In the genomic region with DNA sequence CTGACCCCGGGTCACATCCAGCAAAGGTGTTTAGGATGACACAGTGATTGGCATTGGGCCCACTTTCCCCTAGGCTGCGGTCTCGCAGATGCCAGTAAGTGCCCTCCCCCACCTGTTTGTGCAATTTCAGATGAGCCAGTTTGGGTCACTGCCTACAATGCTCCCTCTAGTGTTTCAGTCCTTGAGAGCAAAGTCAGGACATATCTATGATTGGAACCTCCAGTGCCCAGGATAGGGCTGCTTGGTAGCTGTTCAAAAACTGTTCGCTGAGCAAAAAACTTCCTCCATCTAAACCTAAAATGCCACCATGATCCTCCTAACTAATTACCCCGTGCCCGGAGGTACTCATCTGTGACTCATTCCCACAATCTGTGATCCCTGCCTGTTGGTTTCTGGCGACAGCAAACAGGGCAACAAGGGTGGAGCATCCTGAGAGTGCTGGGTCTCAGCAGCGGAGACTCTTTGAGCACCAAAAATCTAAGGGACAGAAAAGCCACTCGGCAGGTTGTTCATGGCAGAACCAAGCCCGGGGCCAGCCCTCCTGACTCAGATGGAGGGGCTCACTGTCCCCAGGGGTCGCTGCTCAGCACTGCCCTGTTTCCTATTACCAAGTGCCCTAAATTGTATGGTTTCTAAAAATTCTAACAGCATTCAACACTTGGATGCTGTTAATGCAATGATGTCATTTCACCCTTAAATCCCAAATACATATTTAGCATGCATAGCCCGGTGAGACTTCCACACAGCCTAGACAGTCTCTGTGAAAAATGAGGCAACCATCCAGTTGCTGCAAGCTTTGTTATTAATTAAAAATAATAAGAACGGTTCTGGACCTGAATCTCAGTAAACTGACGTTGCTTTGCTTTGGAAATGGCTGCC, we compare ENCODE assay signal across 9 cellular contexts. TPM values are rescaled to one million over a fixed set of nuclear protein-coding genes. Genes with fewer than 3 reads are reported as not detected.
DNase-seq lines count a peak whose midpoint lies in the region; ATAC-seq and TF ChIP-seq lines count a peak whose summit lies in the region.
"Had no signal": no experiment of that assay in that cellular context is flagged by ENCODE, and none has a peak within 500 bp of the region (broad histone marks: within the 10 kb centered on the region; RNA-seq: fewer than 3 reads in every experiment).

No MANE protein-coding gene starts in this region.

- no peak for ATAC-seq in HG03097 (IDR thresholded peaks at IDR 0.05; ENCODE audit: low FRiP score, unreplicated experiment)
- no peak for ATAC-seq in natural killer cell treated with Interleukin-12 subunit alpha and Interleukin-12 subunit beta and Interleukin-15 and Interleukin-18, amount 100 ng/mL, for 72 hours

- DNase-seq in NCI-H82 (lab: John Stamatoyannopoulos, UW) (peak; percentile 63), NCI-H82 treated with DMSO at 0.1 percent for 48 hours (lab: John Stamatoyannopoulos, UW; ENCODE audit: unreplicated experiment) (no peak), NCI-H1092 treated with DMSO at 0.1 percent for 48 hours (lab: John Stamatoyannopoulos, UW) (peak; percentile 43), right atrium auricular region (ENCODE audit: low spot score) (peak; percentile 50)
- DNase-seq in natural killer cell treated with Interleukin-12 subunit alpha and Interleukin-12 subunit beta and Interleukin-15 and Interleukin-18, amount 100 ng/mL, for 72 hours (ENCODE audit: low spot score): no peak

- no peak overlapping the region for H3K27ac Mint-ChIP-seq in natural killer cell treated with Interleukin-12 subunit alpha and Interleukin-12 subunit beta and Interleukin-15 and Interleukin-18, amount 100 ng/mL, for 72 hours
- H3K27ac Mint-ChIP-seq: naive thymus-derived CD4-positive, alpha-beta T cell had no signal

- no peaks in the 10 kb centered on the region for H3K9me3 ChIP-seq in right atrium auricular region
- H3K9me3 ChIP-seq in stomach smooth muscle (ENCODE audit: control insufficient read depth in 2 of 2, low read length in 2 of 2): no peaks in the 10 kb centered on the region

- H3K4me1 ChIP-seq in right atrium auricular region: peaks cover 0 to 20% of the 10 kb centered on the region in 2 donors
- peaks cover 18% of the 10 kb centered on the region for H3K4me1 ChIP-seq in stomach smooth muscle (ENCODE audit: control insufficient read depth, insufficient read depth, low read length)

- H3K4me3 Mint-ChIP-seq in natural killer cell treated with Interleukin-12 subunit alpha and Interleukin-12 subunit beta and Interleukin-15 and Interleukin-18, amount 100 ng/mL, for 72 hours: no peak overlapping the region
- H3K4me3 Mint-ChIP-seq: naive thymus-derived CD4-positive, alpha-beta T cell had no signal

- H3K36me3 Mint-ChIP-seq in natural killer cell treated with Interleukin-12 subunit alpha and Interleukin-12 subunit beta and Interleukin-15 and Interleukin-18, amount 100 ng/mL, for 72 hours: no peaks in the 10 kb centered on the region

- H3K9me3 Mint-ChIP-seq in natural killer cell treated with Interleukin-12 subunit alpha and Interleukin-12 subunit beta and Interleukin-15 and Interleukin-18, amount 100 ng/mL, for 72 hours: no peaks in the 10 kb centered on the region

- H3K27me3 Mint-ChIP-seq in natural killer cell treated with Interleukin-12 subunit alpha and Interleukin-12 subunit beta and Interleukin-15 and Interleukin-18, amount 100 ng/mL, for 72 hours: peaks cover 53 to 77% of the 10 kb centered on the region in 2 donors

- no peaks in the 10 kb centered on the region for H3K36me3 ChIP-seq in right atrium auricular region
- no peaks in the 10 kb centered on the region for H3K36me3 ChIP-seq in stomach smooth muscle (ENCODE audit: control insufficient read depth in 2 of 2, insufficient read depth in 2 of 2, low read length in 2 of 2)

- peaks cover 2 to 5% of the 10 kb centered on the region in 2 donors for H3K4me1 Mint-ChIP-seq in natural killer cell treated with Interleukin-12 subunit alpha and Interleukin-12 subunit beta and Interleukin-15 and Interleukin-18, amount 100 ng/mL, for 72 hours (ENCODE audit: low read depth in 2 of 2)

- H3K27ac ChIP-seq in VCaP (peak overlapping the region; percentile 12; the same call in 1 of the 2 replicates), right atrium auricular region (no peak overlapping the region), stomach smooth muscle (ENCODE audit: low read length) (no peak overlapping the region)

- no peak overlapping the region for H3K9ac ChIP-seq in stomach smooth muscle (ENCODE audit: low read length in 2 of 2)

- TF ChIP-seq CTCF in VCaP (conservative IDR thresholded peaks at IDR 0.05) (peak; percentile 65), right atrium auricular region (IDR thresholded peaks at IDR 0.05) (peak in 1 of 2 donors; percentile 35)

- H3K4me3 ChIP-seq in right atrium auricular region: peak overlapping the region in 1 of 2 donors; percentile 40
- peak overlapping the region; percentile 46 to 68 for H3K4me3 ChIP-seq in stomach smooth muscle (ENCODE audit: low read length in 2 of 2)

- H3K27me3 ChIP-seq in right atrium auricular region (peaks cover 3 to 17% of the 10 kb centered on the region in 2 donors), stomach smooth muscle (ENCODE audit: control insufficient read depth in 1 of 2, insufficient read depth in 2 of 2, low read length in 2 of 2) (peaks cover 20 to 35% of the 10 kb centered on the region in 2 donors)

RNA-seq across cellular contexts. Expression of a gene that starts 5.0 kb away (rescaled TPM):
- total RNA-seq in right atrium auricular region: not detected
- total RNA-seq in natural killer cell treated with Interleukin-12 subunit alpha and Interleukin-12 subunit beta and Interleukin-15 and Interleukin-18, amount 100 ng/mL, for 72 hours: not detected
- total RNA-seq: naive thymus-derived CD4-positive, alpha-beta T cell had no signal

RNA-seq across cellular contexts. Expression of a gene that starts 19.0 kb away (rescaled TPM):
- total RNA-seq in right atrium auricular region: 10 to 100 TPM; 25.6 to 26.4 TPM
- total RNA-seq in natural killer cell treated with Interleukin-12 subunit alpha and Interleukin-12 subunit beta and Interleukin-15 and Interleukin-18, amount 100 ng/mL, for 72 hours: 1 to 10 TPM; 5.8 to 7.6 TPM

Comparison
In these comparisons a context has a peak if more than half of its experiments do, and no peak if none do; other contexts are left out.
1. DNase-seq: peak in NCI-H82 (single experiment), NCI-H1092 treated with DMSO at 0.1 percent for 48 hours (single experiment) and right atrium auricular region (single experiment); none in NCI-H82 treated with DMSO at 0.1 percent for 48 hours (single experiment) and natural killer cell treated with Interleukin-12 subunit alpha and Interleukin-12 subunit beta and Interleukin-15 and Interleukin-18, amount 100 ng/mL, for 72 hours (single experiment).